Comparison of ENCODE assay signal across 13 cellular contexts in the genomic region with DNA sequence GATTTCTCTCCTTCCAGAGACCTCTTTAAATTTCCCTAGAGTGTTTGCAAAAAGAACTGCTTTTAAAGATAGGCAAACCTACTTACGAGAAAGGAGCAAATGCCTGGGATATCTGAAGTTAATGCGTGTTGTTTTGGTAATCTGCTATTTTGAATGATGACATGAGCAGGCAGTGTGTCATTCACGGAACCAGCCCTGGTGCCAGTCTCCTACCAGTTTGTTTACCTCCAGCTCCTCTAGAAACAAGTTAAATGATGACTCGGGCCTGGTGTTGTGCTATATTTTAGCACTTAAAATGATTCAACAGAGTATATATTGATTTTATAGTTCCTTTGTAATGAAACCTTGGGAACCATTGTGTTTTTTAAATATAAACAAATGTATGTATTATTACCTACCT. TPM values are rescaled to one million over a fixed set of nuclear protein-coding genes. Genes with fewer than 3 reads are reported as not detected.
DNase-seq lines count a peak whose midpoint lies in the region; ATAC-seq and TF ChIP-seq lines count a peak whose summit lies in the region.
"Had no signal": no experiment of that assay in that cellular context is flagged by ENCODE, and none has a peak within 500 bp of the region (broad histone marks: within the 10 kb centered on the region; RNA-seq: fewer than 3 reads in every experiment).

No MANE protein-coding gene starts in this region.

- H3K27ac ChIP-seq in endodermal cell (ENCODE audit: low read depth, low read length): no peak overlapping the region

- H3K4me3 Mint-ChIP-seq in endodermal cell: no peak overlapping the region

- no peaks in the 10 kb centered on the region for H3K27me3 Mint-ChIP-seq in endodermal cell (ENCODE audit: insufficient read depth)

- H3K27me3 ChIP-seq in endodermal cell (ENCODE audit: control insufficient read depth, insufficient read depth, low read length, poor library complexity, severe bottlenecking): no peaks in the 10 kb centered on the region

- H3K9ac ChIP-seq in endodermal cell (ENCODE audit: extremely low read depth, low read length, poor library complexity, severe bottlenecking): no peak overlapping the region

- H3K9me3 Mint-ChIP-seq in endodermal cell: no peaks in the 10 kb centered on the region

- H3K9me3 ChIP-seq in endodermal cell (ENCODE audit: control insufficient read depth, low read length): no peaks in the 10 kb centered on the region

- DNase-seq in A172 (ENCODE audit: low spot score): peak; percentile 18
- peak; percentile 58 for DNase-seq in M059J (ENCODE audit: low read depth)
- peak; percentile 46 for DNase-seq in dermis blood vessel endothelial cell
- peak; percentile 23 to 80 for DNase-seq in lung microvascular endothelial cell (ENCODE audit: low read depth in 2 of 2)
- DNase-seq in endodermal cell: no peak
- DNase-seq in stimulated activated CD4-positive, alpha-beta T cell treated with anti-CD3 and anti-CD28 coated beads, Interleukin-15, amount 100 ng/mL, for 24 hours: no peak
- DNase-seq: caudate nucleus; glutamatergic neuron; H7; stimulated activated naive CD8-positive, alpha-beta T cell treated with anti-CD3 and anti-CD28 coated beads, Interleukin-15, Interleukin-2, amounts not matched to agents 100 U/mL and 50 U/mL, for 24 hours; T1000 had no signal

- TF ChIP-seq CTCF in endodermal cell (conservative IDR thresholded peaks at IDR 0.05): no peak

- no peaks in the 10 kb centered on the region for H3K36me3 ChIP-seq in endodermal cell (ENCODE audit: control insufficient read depth, insufficient read depth, low read length)

- peaks cover 2% of the 10 kb centered on the region for H3K36me3 Mint-ChIP-seq in endodermal cell (ENCODE audit: low read depth)

- no peak overlapping the region for H3K4me3 ChIP-seq in endodermal cell (ENCODE audit: low read length)

- WGBS in endodermal cell (ENCODE audit: insufficient coverage in 1 of 2, insufficient read length in 1 of 2), 2 experiments: 78 to 81% methylated on average over 2 to 4 of the region's 4 CpGs

- ATAC-seq in HG02571 (IDR thresholded peaks at IDR 0.05; ENCODE audit: unreplicated experiment): no peak
- no peak for ATAC-seq in HG02970 (IDR thresholded peaks at IDR 0.05; ENCODE audit: low FRiP score, unreplicated experiment)
- ATAC-seq: stimulated activated naive CD8-positive, alpha-beta T cell treated with anti-CD3 and anti-CD28 coated beads, Interleukin-15, Interleukin-2, amounts not matched to agents 100 U/mL and 50 U/mL, for 24 hours had no signal

- H3K4me1 Mint-ChIP-seq in endodermal cell: peaks cover 19% of the 10 kb centered on the region

- no peak overlapping the region for H3K27ac Mint-ChIP-seq in endodermal cell

- no peaks in the 10 kb centered on the region for H3K4me1 ChIP-seq in endodermal cell (ENCODE audit: control insufficient read depth, insufficient read depth, low read length)

RNA-seq across cellular contexts. Expression of a gene that starts 41.1 kb away (rescaled TPM):
- total RNA-seq in A172 (2014; rRNA removed; shearing (Covaris generic)): 17.8 and 19.5 TPM in 2 replicates
- 17.5 and 26.7 TPM in 2 replicates for total RNA-seq in M059J (2014; rRNA removed; shearing (Covaris generic))
- total RNA-seq in dermis blood vessel endothelial cell: 26.5 and 33.5 TPM in 2 replicates
- 11.8 and 16.3 TPM in 2 replicates for total RNA-seq in lung microvascular endothelial cell
- 100 to 1,000 TPM in 1 of 2 donors, 10 to 100 TPM in 1; 82.8 to 105 TPM for total RNA-seq in endodermal cell
- 33.1 TPM for polyA plus RNA-seq in endodermal cell (2013, experiment 1 of 2)
- polyA plus RNA-seq in endodermal cell (2013, experiment 2 of 2): 31.5 TPM

Comparison
In these comparisons a context has a peak if more than half of its experiments do, and no peak if none do; other contexts are left out.
1. DNase-seq: peak in A172 (single experiment), M059J (single experiment), dermis blood vessel endothelial cell (single experiment) and lung microvascular endothelial cell (2 of 2); none in endodermal cell (single experiment) and stimulated activated CD4-positive, alpha-beta T cell treated with anti-CD3 and anti-CD28 coated beads, Interleukin-15, amount 100 ng/mL, for 24 hours (single experiment).